Comparison of ENCODE assay signal across 1 cellular context in the genomic region with DNA sequence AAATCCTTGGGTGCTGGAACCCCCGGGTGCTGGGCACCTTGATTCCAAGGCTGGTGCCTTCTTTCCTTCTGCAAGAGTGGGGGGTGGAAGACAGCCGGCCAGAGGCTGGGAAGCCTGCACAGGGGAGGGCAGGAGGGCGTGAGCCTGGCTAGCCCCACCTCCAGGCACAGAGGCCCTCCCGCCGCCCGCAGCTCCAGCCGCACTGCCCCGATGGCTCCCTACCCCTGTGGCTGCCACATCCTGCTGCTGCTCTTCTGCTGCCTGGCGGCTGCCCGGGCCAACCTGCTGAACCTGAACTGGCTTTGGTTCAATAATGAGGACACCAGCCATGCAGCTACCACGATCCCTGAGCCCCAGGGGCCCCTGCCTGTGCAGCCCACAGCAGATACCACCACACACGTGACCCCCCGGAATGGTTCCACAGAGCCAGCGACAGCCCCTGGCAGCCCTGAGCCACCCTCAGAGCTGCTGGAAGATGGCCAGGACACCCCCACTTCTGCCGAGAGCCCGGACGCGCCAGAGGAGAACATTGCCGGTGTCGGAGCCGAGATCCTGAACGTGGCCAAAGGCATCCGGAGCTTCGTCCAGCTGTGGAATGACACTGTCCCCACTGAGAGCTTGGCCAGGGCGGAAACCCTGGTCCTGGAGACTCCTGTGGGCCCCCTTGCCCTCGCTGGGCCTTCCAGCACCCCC.
A peak's percentile ranks its signal among the peaks of the same experiment; 100 is the strongest.
TF ChIP-seq lines count a peak whose summit lies in the region.

No MANE protein-coding gene starts in this region.

TF ChIP-seq in HepG2, 621 proteins besides CTCF, POLR2A, EP300 and RAD21:
- peak; percentile 3; the same call in 1 of the 2 replicates for TF ChIP-seq MTA1 (CRISPR knock-in tag; IDR thresholded peaks at IDR 0.05; ENCODE audit: borderline replicate concordance)
- peak; percentile 8 for TF ChIP-seq AGO2 (optimal IDR thresholded peaks at IDR 0.05; ENCODE audit: low read depth, low read length)
- TF ChIP-seq, protein P1, sequence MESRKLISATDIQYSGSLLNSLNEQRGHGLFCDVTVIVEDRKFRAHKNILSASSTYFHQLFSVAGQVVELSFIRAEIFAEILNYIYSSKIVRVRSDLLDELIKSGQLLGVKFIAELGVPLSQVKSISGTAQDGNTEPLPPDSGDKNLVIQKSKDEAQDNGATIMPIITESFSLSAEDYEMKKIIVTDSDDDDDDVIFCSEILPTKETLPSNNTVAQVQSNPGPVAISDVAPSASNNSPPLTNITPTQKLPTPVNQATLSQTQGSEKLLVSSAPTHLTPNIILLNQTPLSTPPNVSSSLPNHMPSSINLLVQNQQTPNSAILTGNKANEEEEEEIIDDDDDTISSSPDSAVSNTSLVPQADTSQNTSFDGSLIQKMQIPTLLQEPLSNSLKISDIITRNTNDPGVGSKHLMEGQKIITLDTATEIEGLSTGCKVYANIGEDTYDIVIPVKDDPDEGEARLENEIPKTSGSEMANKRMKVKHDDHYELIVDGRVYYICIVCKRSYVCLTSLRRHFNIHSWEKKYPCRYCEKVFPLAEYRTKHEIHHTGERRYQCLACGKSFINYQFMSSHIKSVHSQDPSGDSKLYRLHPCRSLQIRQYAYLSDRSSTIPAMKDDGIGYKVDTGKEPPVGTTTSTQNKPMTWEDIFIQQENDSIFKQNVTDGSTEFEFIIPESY (CRISPR knock-in tag; IDR thresholded peaks at IDR 0.05) = peak; percentile 79
- TF ChIP-seq ZBTB38 (CRISPR knock-in tag; IDR thresholded peaks at IDR 0.05) = peak; percentile 87
- no peak for TF ChIP-seq ARNTL (CRISPR knock-in tag; IDR thresholded peaks at IDR 0.05)
- TF ChIP-seq RARA (CRISPR knock-in tag; IDR thresholded peaks at IDR 0.05) = peak; percentile 33; the same call in 1 of the 2 replicates
- 0 out of 2 replicates have a peak, but pooled peaks have one; percentile 43 for TF ChIP-seq ZNF543 (CRISPR knock-in tag; IDR thresholded peaks at IDR 0.05)
- no peak for TF ChIP-seq PITX1 (CRISPR knock-in tag; IDR thresholded peaks at IDR 0.05)
- no peak for TF ChIP-seq LCORL (IDR thresholded peaks at IDR 0.05)
- no peak for TF ChIP-seq LCORL (CRISPR knock-in tag; IDR thresholded peaks at IDR 0.05)
TF ChIP-seq in HepG2: peak in this region for 6.
